Comparison of ENCODE assay signal across 1 cellular context in the genomic region with DNA sequence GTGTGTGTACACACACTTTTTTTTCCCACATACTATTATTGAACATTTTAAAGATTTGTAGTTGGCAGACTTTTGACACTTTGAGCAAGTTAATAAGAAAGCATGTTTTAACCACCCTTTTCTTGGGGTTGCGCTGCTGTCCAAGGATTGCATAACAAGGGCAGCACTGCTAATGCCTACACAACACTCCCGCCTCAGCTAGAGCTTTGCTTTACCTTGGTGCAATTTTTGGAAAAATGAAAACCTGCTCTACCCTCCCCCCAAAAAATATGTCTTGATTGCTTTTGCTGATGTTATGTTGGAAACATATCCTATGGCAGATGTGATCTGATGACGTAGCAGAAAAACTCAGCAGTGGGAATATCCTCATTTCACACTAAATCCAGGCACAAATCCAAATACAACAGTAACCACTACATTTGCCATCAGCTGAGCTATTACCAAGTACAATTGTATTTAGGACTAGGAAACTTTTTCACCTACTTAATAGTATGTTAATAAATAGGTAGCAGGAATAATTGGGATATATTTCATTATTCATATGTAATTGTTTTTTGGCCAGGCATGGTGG.
TF ChIP-seq lines count a peak whose summit lies in the region.

No MANE protein-coding gene starts in this region.

TF ChIP-seq in SK-N-SH treated with all-trans-retinoic acid at 6 μM for 48 hours, 23 proteins besides CTCF, POLR2A, EP300 and RAD21 (continued from another document):
- TF ChIP-seq, protein P1, sequence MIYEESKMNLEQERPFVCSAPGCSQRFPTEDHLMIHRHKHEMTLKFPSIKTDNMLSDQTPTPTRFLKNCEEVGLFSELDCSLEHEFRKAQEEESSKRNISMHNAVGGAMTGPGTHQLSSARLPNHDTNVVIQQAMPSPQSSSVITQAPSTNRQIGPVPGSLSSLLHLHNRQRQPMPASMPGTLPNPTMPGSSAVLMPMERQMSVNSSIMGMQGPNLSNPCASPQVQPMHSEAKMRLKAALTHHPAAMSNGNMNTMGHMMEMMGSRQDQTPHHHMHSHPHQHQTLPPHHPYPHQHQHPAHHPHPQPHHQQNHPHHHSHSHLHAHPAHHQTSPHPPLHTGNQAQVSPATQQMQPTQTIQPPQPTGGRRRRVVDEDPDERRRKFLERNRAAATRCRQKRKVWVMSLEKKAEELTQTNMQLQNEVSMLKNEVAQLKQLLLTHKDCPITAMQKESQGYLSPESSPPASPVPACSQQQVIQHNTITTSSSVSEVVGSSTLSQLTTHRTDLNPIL (CRISPR knock-in tag; IDR thresholded peaks at IDR 0.05; ENCODE audit: low read depth), result no peak
- no peak for TF ChIP-seq PPARA (CRISPR knock-in tag; IDR thresholded peaks at IDR 0.05; ENCODE audit: borderline replicate concordance)
- no peak for TF ChIP-seq ZNF8 (CRISPR knock-in tag; IDR thresholded peaks at IDR 0.05)
- TF ChIP-seq ISL1 (CRISPR knock-in tag; IDR thresholded peaks at IDR 0.05), result no peak
- TF ChIP-seq TCF4 (CRISPR knock-in tag; IDR thresholded peaks at IDR 0.05; ENCODE audit: borderline replicate concordance), result no peak
- TF ChIP-seq CSDC2 (CRISPR knock-in tag; IDR thresholded peaks at IDR 0.05), result no peak
- TF ChIP-seq, protein P2, sequence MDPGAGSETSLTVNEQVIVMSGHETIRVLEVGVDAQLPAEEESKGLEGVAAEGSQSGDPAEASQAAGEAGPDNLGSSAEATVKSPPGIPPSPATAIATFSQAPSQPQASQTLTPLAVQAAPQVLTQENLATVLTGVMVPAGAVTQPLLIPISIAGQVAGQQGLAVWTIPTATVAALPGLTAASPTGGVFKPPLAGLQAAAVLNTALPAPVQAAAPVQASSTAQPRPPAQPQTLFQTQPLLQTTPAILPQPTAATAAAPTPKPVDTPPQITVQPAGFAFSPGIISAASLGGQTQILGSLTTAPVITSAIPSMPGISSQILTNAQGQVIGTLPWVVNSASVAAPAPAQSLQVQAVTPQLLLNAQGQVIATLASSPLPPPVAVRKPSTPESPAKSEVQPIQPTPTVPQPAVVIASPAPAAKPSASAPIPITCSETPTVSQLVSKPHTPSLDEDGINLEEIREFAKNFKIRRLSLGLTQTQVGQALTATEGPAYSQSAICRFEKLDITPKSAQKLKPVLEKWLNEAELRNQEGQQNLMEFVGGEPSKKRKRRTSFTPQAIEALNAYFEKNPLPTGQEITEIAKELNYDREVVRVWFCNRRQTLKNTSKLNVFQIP (CRISPR knock-in tag; IDR thresholded peaks at IDR 0.05; ENCODE audit: borderline replicate concordance, low read depth), result no peak
- TF ChIP-seq ZNF565 (CRISPR knock-in tag; conservative IDR thresholded peaks at IDR 0.05; ENCODE audit: low read depth), result no peak
- TF ChIP-seq GLIS3 (CRISPR knock-in tag; IDR thresholded peaks at IDR 0.05), result no peak
- TF ChIP-seq ARNTL (CRISPR knock-in tag; IDR thresholded peaks at IDR 0.05; ENCODE audit: borderline replicate concordance, low read depth), result no peak
- TF ChIP-seq, protein P3, sequence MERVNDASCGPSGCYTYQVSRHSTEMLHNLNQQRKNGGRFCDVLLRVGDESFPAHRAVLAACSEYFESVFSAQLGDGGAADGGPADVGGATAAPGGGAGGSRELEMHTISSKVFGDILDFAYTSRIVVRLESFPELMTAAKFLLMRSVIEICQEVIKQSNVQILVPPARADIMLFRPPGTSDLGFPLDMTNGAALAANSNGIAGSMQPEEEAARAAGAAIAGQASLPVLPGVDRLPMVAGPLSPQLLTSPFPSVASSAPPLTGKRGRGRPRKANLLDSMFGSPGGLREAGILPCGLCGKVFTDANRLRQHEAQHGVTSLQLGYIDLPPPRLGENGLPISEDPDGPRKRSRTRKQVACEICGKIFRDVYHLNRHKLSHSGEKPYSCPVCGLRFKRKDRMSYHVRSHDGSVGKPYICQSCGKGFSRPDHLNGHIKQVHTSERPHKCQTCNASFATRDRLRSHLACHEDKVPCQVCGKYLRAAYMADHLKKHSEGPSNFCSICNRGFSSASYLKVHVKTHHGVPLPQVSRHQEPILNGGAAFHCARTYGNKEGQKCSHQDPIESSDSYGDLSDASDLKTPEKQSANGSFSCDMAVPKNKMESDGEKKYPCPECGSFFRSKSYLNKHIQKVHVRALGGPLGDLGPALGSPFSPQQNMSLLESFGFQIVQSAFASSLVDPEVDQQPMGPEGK (CRISPR knock-in tag; IDR thresholded peaks at IDR 0.05; ENCODE audit: borderline replicate concordance), result no peak
- TF ChIP-seq, protein P4, sequence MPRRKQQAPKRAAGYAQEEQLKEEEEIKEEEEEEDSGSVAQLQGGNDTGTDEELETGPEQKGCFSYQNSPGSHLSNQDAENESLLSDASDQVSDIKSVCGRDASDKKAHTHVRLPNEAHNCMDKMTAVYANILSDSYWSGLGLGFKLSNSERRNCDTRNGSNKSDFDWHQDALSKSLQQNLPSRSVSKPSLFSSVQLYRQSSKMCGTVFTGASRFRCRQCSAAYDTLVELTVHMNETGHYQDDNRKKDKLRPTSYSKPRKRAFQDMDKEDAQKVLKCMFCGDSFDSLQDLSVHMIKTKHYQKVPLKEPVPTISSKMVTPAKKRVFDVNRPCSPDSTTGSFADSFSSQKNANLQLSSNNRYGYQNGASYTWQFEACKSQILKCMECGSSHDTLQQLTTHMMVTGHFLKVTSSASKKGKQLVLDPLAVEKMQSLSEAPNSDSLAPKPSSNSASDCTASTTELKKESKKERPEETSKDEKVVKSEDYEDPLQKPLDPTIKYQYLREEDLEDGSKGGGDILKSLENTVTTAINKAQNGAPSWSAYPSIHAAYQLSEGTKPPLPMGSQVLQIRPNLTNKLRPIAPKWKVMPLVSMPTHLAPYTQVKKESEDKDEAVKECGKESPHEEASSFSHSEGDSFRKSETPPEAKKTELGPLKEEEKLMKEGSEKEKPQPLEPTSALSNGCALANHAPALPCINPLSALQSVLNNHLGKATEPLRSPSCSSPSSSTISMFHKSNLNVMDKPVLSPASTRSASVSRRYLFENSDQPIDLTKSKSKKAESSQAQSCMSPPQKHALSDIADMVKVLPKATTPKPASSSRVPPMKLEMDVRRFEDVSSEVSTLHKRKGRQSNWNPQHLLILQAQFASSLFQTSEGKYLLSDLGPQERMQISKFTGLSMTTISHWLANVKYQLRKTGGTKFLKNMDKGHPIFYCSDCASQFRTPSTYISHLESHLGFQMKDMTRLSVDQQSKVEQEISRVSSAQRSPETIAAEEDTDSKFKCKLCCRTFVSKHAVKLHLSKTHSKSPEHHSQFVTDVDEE (CRISPR knock-in tag; IDR thresholded peaks at IDR 0.05), result no peak
- TF ChIP-seq, protein P5, sequence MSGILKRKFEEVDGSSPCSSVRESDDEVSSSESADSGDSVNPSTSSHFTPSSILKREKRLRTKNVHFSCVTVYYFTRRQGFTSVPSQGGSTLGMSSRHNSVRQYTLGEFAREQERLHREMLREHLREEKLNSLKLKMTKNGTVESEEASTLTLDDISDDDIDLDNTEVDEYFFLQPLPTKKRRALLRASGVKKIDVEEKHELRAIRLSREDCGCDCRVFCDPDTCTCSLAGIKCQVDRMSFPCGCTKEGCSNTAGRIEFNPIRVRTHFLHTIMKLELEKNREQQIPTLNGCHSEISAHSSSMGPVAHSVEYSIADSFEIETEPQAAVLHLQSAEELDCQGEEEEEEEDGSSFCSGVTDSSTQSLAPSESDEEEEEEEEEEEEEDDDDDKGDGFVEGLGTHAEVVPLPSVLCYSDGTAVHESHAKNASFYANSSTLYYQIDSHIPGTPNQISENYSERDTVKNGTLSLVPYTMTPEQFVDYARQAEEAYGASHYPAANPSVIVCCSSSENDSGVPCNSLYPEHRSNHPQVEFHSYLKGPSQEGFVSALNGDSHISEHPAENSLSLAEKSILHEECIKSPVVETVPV (CRISPR knock-in tag; IDR thresholded peaks at IDR 0.05), result no peak
- TF ChIP-seq ZFP30 (CRISPR knock-in tag; IDR thresholded peaks at IDR 0.05), result no peak
